In the genomic region with DNA sequence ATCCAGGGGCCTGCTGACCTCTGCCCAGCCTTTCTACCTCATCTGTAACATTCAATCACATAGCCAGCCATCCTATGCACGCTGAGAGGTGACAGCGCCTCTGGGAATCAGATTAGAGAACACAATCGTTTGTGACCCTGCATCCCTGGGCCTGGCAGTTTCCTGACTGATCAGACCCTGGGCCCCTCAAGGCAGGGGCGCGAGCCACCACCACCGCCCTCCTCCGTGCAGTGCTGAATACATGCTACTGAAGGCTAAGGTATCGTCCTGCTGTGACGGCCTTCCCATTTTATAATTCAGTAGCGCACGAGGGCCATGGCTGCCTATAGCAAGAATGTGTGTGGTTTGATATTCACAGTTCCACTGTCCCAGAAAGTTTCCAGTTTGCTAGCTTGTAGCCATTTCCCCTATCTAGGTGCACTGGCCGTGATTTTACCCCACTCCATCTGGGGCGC, we compare ENCODE assay signal across 1 cellular context.
TF ChIP-seq lines count a peak whose summit lies in the region.

No MANE protein-coding gene starts in this region.

TF ChIP-seq in IMR-90, 13 proteins besides CTCF, POLR2A, EP300 and RAD21:
- no peak for TF ChIP-seq RCOR1 (IDR thresholded peaks at IDR 0.05; ENCODE audit: insufficient replicate concordance, low read length)
- no peak for TF ChIP-seq CEBPB (IDR thresholded peaks at IDR 0.05; ENCODE audit: low read depth, low read length)
- TF ChIP-seq, protein P1, sequence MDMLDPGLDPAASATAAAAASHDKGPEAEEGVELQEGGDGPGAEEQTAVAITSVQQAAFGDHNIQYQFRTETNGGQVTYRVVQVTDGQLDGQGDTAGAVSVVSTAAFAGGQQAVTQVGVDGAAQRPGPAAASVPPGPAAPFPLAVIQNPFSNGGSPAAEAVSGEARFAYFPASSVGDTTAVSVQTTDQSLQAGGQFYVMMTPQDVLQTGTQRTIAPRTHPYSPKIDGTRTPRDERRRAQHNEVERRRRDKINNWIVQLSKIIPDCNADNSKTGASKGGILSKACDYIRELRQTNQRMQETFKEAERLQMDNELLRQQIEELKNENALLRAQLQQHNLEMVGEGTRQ (IDR thresholded peaks at IDR 0.05; ENCODE audit: low read depth, low read length), result no peak
- TF ChIP-seq NFE2L2 (IDR thresholded peaks at IDR 0.05; ENCODE audit: low read depth, low read length), result no peak
- TF ChIP-seq BHLHE40 (IDR thresholded peaks at IDR 0.05; ENCODE audit: low read depth, low read length), result no peak
- TF ChIP-seq SMC3 (IDR thresholded peaks at IDR 0.05; ENCODE audit: low read depth, low read length), result no peak
- TF ChIP-seq, protein P2, sequence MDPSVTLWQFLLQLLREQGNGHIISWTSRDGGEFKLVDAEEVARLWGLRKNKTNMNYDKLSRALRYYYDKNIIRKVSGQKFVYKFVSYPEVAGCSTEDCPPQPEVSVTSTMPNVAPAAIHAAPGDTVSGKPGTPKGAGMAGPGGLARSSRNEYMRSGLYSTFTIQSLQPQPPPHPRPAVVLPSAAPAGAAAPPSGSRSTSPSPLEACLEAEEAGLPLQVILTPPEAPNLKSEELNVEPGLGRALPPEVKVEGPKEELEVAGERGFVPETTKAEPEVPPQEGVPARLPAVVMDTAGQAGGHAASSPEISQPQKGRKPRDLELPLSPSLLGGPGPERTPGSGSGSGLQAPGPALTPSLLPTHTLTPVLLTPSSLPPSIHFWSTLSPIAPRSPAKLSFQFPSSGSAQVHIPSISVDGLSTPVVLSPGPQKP (IDR thresholded peaks at IDR 0.05; ENCODE audit: borderline replicate concordance, low read depth, low read length), result no peak
- TF ChIP-seq FOS (IDR thresholded peaks at IDR 0.05; ENCODE audit: low read depth, low read length), result no peak
- no peak for TF ChIP-seq CHD1 (IDR thresholded peaks at IDR 0.05; ENCODE audit: low read depth, low read length)
- TF ChIP-seq MAZ (IDR thresholded peaks at IDR 0.05; ENCODE audit: borderline replicate concordance, low read depth, low read length), result no peak
- no peak for TF ChIP-seq RFX5 (IDR thresholded peaks at IDR 0.05; ENCODE audit: low read depth, low read length)
- TF ChIP-seq MAFK (IDR thresholded peaks at IDR 0.05; ENCODE audit: low read depth, low read length), result no peak
- no peak for TF ChIP-seq MXI1 (IDR thresholded peaks at IDR 0.05; ENCODE audit: borderline replicate concordance, low read depth, low read length)
